ENCODE assay signal across 9 cellular contexts in genomic region chr2:101438555-101438954, GRCh38. TPM values are rescaled to one million over a fixed set of nuclear protein-coding genes. Genes with fewer than 3 reads are reported as not detected.
"Had no signal": no experiment of that assay in that cellular context is flagged by ENCODE, and none has a peak within 500 bp of the region (broad histone marks: within the 10 kb centered on the region; RNA-seq: fewer than 3 reads in every experiment).

No MANE protein-coding gene starts in this region.

RNA-seq across cellular contexts. Expression of gene RFX8, which starts 36.4 kb away (rescaled TPM):
- total RNA-seq: progenitor cell of endocrine pancreas, renal cortical epithelial cell, right lobe of liver, ureter had no signal

RNA-seq across cellular contexts. Expression of gene CREG2, which starts 51.3 kb away (rescaled TPM):
- total RNA-seq: natural killer cell, subcutaneous adipose tissue, thoracic aorta, thyroid gland, tibial nerve had no signal
